8 cellular contexts compared by ENCODE assay signal in the genomic region with DNA sequence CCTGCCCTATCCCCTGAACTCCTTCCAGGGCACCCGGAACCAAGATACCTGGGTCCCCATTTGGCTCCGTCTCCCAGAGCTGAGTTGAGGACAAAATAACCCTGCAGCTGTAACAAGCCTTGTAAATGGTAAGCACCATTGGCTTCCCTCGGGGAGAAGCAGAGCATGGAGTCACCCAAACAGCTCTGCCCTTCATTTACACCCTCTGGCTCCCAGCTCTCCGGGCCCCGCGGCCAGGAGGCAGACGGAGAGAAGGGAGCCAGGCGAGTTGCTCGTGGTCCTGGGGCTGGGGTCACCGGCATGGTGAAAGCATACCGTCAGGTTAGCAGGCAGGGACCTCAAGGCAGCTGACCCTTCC. TPM values are rescaled to one million over a fixed set of nuclear protein-coding genes. Genes with fewer than 3 reads are reported as not detected.
DNase-seq lines count a peak whose midpoint lies in the region; ATAC-seq, FAIRE-seq and TF ChIP-seq lines count a peak whose summit lies in the region.

No MANE protein-coding gene starts in this region.

- DNase-seq in CD4-positive, alpha-beta memory T cell, result no peak
- peak; percentile 38 for DNase-seq in NB4 (ENCODE audit: low read depth)
- DNase-seq in effector memory CD8-positive, alpha-beta T cell, result no peak
- no peak for DNase-seq in kidney tubule cell (ENCODE audit: low spot score)
- DNase-seq in NCI-H345 (lab: John Stamatoyannopoulos, UW), result no peak
- no peak for DNase-seq in MV-4-11 (lab: John Stamatoyannopoulos, UW)
- DNase-seq in GM19239 (ENCODE audit: insufficient read length, low spot score), result no peak

- no peak for FAIRE-seq in GM19239 (lab: Jason Lieb, UNC)

- no peaks in the 10 kb centered on the region for H3K36me3 ChIP-seq in CD4-positive, alpha-beta memory T cell (ENCODE audit: insufficient read depth, low read length)
- peaks cover 16% of the 10 kb centered on the region for H3K36me3 ChIP-seq in neutrophil

- TF ChIP-seq CTCF in NB4 (IDR thresholded peaks at IDR 0.05; ENCODE audit: low read depth, low read length), result no peak
- no peak for TF ChIP-seq CTCF in neutrophil (IDR thresholded peaks at IDR 0.05)

- no peaks in the 10 kb centered on the region for H3K9me3 Mint-ChIP-seq in CD4-positive, alpha-beta memory T cell
- no peaks in the 10 kb centered on the region for H3K9me3 Mint-ChIP-seq in effector memory CD8-positive, alpha-beta T cell

- no peak for ATAC-seq in effector memory CD8-positive, alpha-beta T cell (replicated peaks)

- no peak for TF ChIP-seq POLR2A in NB4 (IDR thresholded peaks at IDR 0.05; ENCODE audit: extremely low read depth, insufficient read length)

- H3K4me3 ChIP-seq in CD4-positive, alpha-beta memory T cell (ENCODE audit: low read length in 2 of 2), result peak overlapping the region in 1 of 2 donors; percentile 64
- no peak overlapping the region for H3K4me3 ChIP-seq in NB4 (ENCODE audit: low read depth, low read length)
- peak overlapping the region; percentile 82 to 89 for H3K4me3 ChIP-seq in neutrophil (ENCODE audit: low read depth in 1 of 2, low read length in 1 of 2)

- H3K4me3 Mint-ChIP-seq in CD4-positive, alpha-beta memory T cell, result peak overlapping the region; percentile 55 to 86 (median 69)
- H3K4me3 Mint-ChIP-seq in effector memory CD8-positive, alpha-beta T cell, result peak overlapping the region; percentile 49 to 59

- peaks cover 51% of the 10 kb centered on the region for H3K4me1 ChIP-seq in CD4-positive, alpha-beta memory T cell (ENCODE audit: insufficient read depth, low read length)
- H3K4me1 ChIP-seq in neutrophil (ENCODE audit: control insufficient read depth in 1 of 2, insufficient read depth in 1 of 2, low read depth in 1 of 2, low read length in 1 of 2), result peaks cover 40 to 49% of the 10 kb centered on the region in 2 experiments

- H3K27ac ChIP-seq in CD4-positive, alpha-beta memory T cell (ENCODE audit: low read depth, low read length), result peak overlapping the region; percentile 75
- H3K27ac ChIP-seq in neutrophil, result peak overlapping the region; percentile 97

- peaks cover 0 to 6% of the 10 kb centered on the region in 2 donors for H3K36me3 Mint-ChIP-seq in CD4-positive, alpha-beta memory T cell
- H3K36me3 Mint-ChIP-seq in effector memory CD8-positive, alpha-beta T cell (ENCODE audit: insufficient read depth), result peaks cover 30% of the 10 kb centered on the region

- peaks cover 0 to 1% of the 10 kb centered on the region in 2 donors for H3K27me3 Mint-ChIP-seq in CD4-positive, alpha-beta memory T cell
- H3K27me3 Mint-ChIP-seq in effector memory CD8-positive, alpha-beta T cell, result no peaks in the 10 kb centered on the region

- CTCF ChIA-PET in CD4-positive, alpha-beta memory T cell (lab: Charles Lee; ENCODE audit: partially characterized antibody), result interaction anchor here (1.1 to 4.0 kb wide), 9 partner anchors 10 to 318 kb away, joined by 3 to 22 read pairs (median 4); a partner anchor contains a TSS

- H3K9me3 ChIP-seq in CD4-positive, alpha-beta memory T cell (ENCODE audit: control insufficient read depth in 1 of 2, low read length in 2 of 2), result no peaks in the 10 kb centered on the region
- no peaks in the 10 kb centered on the region for H3K9me3 ChIP-seq in neutrophil

- H3K27ac Mint-ChIP-seq in CD4-positive, alpha-beta memory T cell, result peak overlapping the region; percentile 85 to 97 (median 94)
- peak overlapping the region; percentile 70 to 82 for H3K27ac Mint-ChIP-seq in effector memory CD8-positive, alpha-beta T cell

- POLR2A ChIA-PET in CD4-positive, alpha-beta memory T cell (lab: Charles Lee; ENCODE audit: partially characterized antibody), result interaction anchor here (0.9 to 4.6 kb wide), 9 partner anchors 8 to 1196 kb away, joined by 3 to 43 read pairs (median 8); a partner anchor contains a TSS

- H3K4me1 Mint-ChIP-seq in CD4-positive, alpha-beta memory T cell, result peaks cover 21 to 57% (median 41%) of the 10 kb centered on the region in 4 donors
- H3K4me1 Mint-ChIP-seq in effector memory CD8-positive, alpha-beta T cell (ENCODE audit: low read depth in 2 of 2), result peaks cover 36 to 45% of the 10 kb centered on the region in 2 donors

- H3K27me3 ChIP-seq in CD4-positive, alpha-beta memory T cell (ENCODE audit: insufficient read depth, low read length), result no peaks in the 10 kb centered on the region
- no peaks in the 10 kb centered on the region for H3K27me3 ChIP-seq in neutrophil

- intact Hi-C loops in CD4-positive, alpha-beta memory T cell (cut with micrococcal nuclease), result loop anchor here (10.0 kb wide), 1 partner anchor 1901 kb away; a partner anchor contains a TSS

RNA-seq across cellular contexts. Expression of a gene that starts 2.1 kb away (rescaled TPM):
- 10 to 100 TPM; 12.2 to 15.7 TPM for total RNA-seq in CD4-positive, alpha-beta memory T cell
- 10 to 100 TPM in 1 of 2 donors, 1 to 10 TPM in 1; 8.2 to 17.6 TPM for polyA plus RNA-seq in CD4-positive, alpha-beta memory T cell

RNA-seq across cellular contexts. Expression of a gene that starts 13.9 kb away (rescaled TPM):
- total RNA-seq in CD4-positive, alpha-beta memory T cell, result not detected
- not detected for polyA plus RNA-seq in CD4-positive, alpha-beta memory T cell

RNA-seq across cellular contexts. Expression of a gene that starts 46.4 kb away (rescaled TPM):
- total RNA-seq in CD4-positive, alpha-beta memory T cell, result 1 to 10 TPM; 8.9 to 10.0 TPM
- polyA plus RNA-seq in CD4-positive, alpha-beta memory T cell, result 1 to 10 TPM; 2.2 to 2.8 TPM

RNA-seq across cellular contexts. Expression of a gene that starts 47.3 kb away (rescaled TPM):
- not detected for total RNA-seq in CD4-positive, alpha-beta memory T cell
- not detected for polyA plus RNA-seq in CD4-positive, alpha-beta memory T cell

RNA-seq across cellular contexts. Expression of a gene that starts 54.2 kb away (rescaled TPM):
- 100 to 1,000 TPM; 118 to 126 TPM for total RNA-seq in CD4-positive, alpha-beta memory T cell
- polyA plus RNA-seq in CD4-positive, alpha-beta memory T cell, result 100 to 1,000 TPM; 301 to 353 TPM
